ENCODE assay signal across 1 cellular context in genomic region chr17:75033346-75034235, GRCh38.
A peak's percentile ranks its signal among the peaks of the same experiment; 100 is the strongest.
TF ChIP-seq lines count a peak whose summit lies in the region.

No MANE protein-coding gene starts in this region.

TF ChIP-seq in HepG2, 621 proteins besides CTCF, POLR2A, EP300 and RAD21 (continued from another document and continues in another):
- 0 out of 2 replicates have a peak, but pooled peaks have one; percentile 50 for TF ChIP-seq ZNF597 (CRISPR knock-in tag; IDR thresholded peaks at IDR 0.05)
- no peak for TF ChIP-seq ZNF446 (CRISPR knock-in tag; IDR thresholded peaks at IDR 0.05)
- TF ChIP-seq MEIS1 (CRISPR knock-in tag; IDR thresholded peaks at IDR 0.05; ENCODE audit: borderline replicate concordance) = peak; percentile 96; the same call in 1 of the 2 replicates
- TF ChIP-seq MEF2D (CRISPR knock-in tag; IDR thresholded peaks at IDR 0.05) = no peak; the same call in 1 of the 2 replicates
- peak; percentile 83; the same call in 1 of the 2 replicates for TF ChIP-seq ZNF605 (CRISPR knock-in tag; IDR thresholded peaks at IDR 0.05)
- TF ChIP-seq RARG (CRISPR knock-in tag; IDR thresholded peaks at IDR 0.05; ENCODE audit: low read depth) = peak; percentile 88; the same call in 1 of the 2 replicates
- TF ChIP-seq IRX3 (CRISPR knock-in tag; IDR thresholded peaks at IDR 0.05; ENCODE audit: borderline replicate concordance, low read depth) = peak; percentile 79; the same call in 1 of the 2 replicates
- peak; percentile 99 for TF ChIP-seq ZNF788 (CRISPR knock-in tag; IDR thresholded peaks at IDR 0.05; ENCODE audit: borderline replicate concordance)
- peak; percentile 71 for TF ChIP-seq TGIF2 (CRISPR knock-in tag; IDR thresholded peaks at IDR 0.05)
- TF ChIP-seq CENPT (CRISPR knock-in tag; IDR thresholded peaks at IDR 0.05; ENCODE audit: low read depth) = no peak
- TF ChIP-seq RBFOX2 (IDR thresholded peaks at IDR 0.05; ENCODE audit: low read depth, low read length) = no peak
- peak; percentile 23; the same call in 1 of the 2 replicates for TF ChIP-seq TEF (CRISPR knock-in tag; IDR thresholded peaks at IDR 0.05)
- TF ChIP-seq DBP (CRISPR knock-in tag; IDR thresholded peaks at IDR 0.05; ENCODE audit: not compliant biosample characterization) = no peak
- no peak for TF ChIP-seq ZC3H13 (CRISPR knock-in tag; IDR thresholded peaks at IDR 0.05)
- 0 out of 2 replicates have a peak, but pooled peaks have one; percentile 90 for TF ChIP-seq TSC22D2 (CRISPR knock-in tag; IDR thresholded peaks at IDR 0.05; ENCODE audit: borderline replicate concordance)
- 0 out of 2 replicates have a peak, but pooled peaks have one; percentile 44 for TF ChIP-seq ZNF296 (CRISPR knock-in tag; conservative IDR thresholded peaks at IDR 0.05)
- 0 out of 2 replicates have a peak, but pooled peaks have one; percentile 26 for TF ChIP-seq FOXM1 (CRISPR knock-in tag; IDR thresholded peaks at IDR 0.05)
- no peak for TF ChIP-seq ZFP62 (CRISPR knock-in tag; IDR thresholded peaks at IDR 0.05)
- no peak for TF ChIP-seq HNRNPK (IDR thresholded peaks at IDR 0.05; ENCODE audit: low read depth, low read length, poor library complexity, severe bottlenecking)
- no peak for TF ChIP-seq TCF7 (IDR thresholded peaks at IDR 0.05; ENCODE audit: low read depth)
- no peak for TF ChIP-seq CREB3 (CRISPR knock-in tag; IDR thresholded peaks at IDR 0.05)
- TF ChIP-seq FOXC1 (CRISPR knock-in tag; IDR thresholded peaks at IDR 0.05; ENCODE audit: borderline replicate concordance) = no peak; the same call in none of the 2 replicates
- no peak for TF ChIP-seq SUZ12 (IDR thresholded peaks at IDR 0.05; ENCODE audit: low read depth, low read length)
- TF ChIP-seq PHB2 (IDR thresholded peaks at IDR 0.05; ENCODE audit: partially characterized antibody) = no peak
- no peak for TF ChIP-seq CREBL2 (CRISPR knock-in tag; IDR thresholded peaks at IDR 0.05; ENCODE audit: borderline replicate concordance)
- no peak; the same call in 1 of the 2 replicates for TF ChIP-seq BRD4 (CRISPR knock-in tag; IDR thresholded peaks at IDR 0.05)
- TF ChIP-seq ZFX (CRISPR knock-in tag; IDR thresholded peaks at IDR 0.05; ENCODE audit: low read depth) = peak; percentile 93
- peak; percentile 99 for TF ChIP-seq ZNF83 (CRISPR knock-in tag; IDR thresholded peaks at IDR 0.05; ENCODE audit: borderline replicate concordance)
- no peak; the same call in none of the 2 replicates for TF ChIP-seq ZMYM2 (CRISPR knock-in tag; IDR thresholded peaks at IDR 0.05)
- TF ChIP-seq GLI4 (CRISPR knock-in tag; IDR thresholded peaks at IDR 0.05; ENCODE audit: borderline replicate concordance) = no peak
- peak; percentile 57; the same call in 1 of the 2 replicates for TF ChIP-seq ZNF329 (CRISPR knock-in tag; IDR thresholded peaks at IDR 0.05; ENCODE audit: low read depth)
- TF ChIP-seq PHF5A (CRISPR knock-in tag; IDR thresholded peaks at IDR 0.05; ENCODE audit: low read depth, unreplicated experiment) = peak; percentile 93
- no peak for TF ChIP-seq ZNF660 (CRISPR knock-in tag; IDR thresholded peaks at IDR 0.05; ENCODE audit: borderline replicate concordance, low read depth)
- no peak for TF ChIP-seq ZNF709 (CRISPR knock-in tag; IDR thresholded peaks at IDR 0.05)
- peak; percentile 93 for TF ChIP-seq ATF2 (CRISPR knock-in tag; IDR thresholded peaks at IDR 0.05)
- no peak for TF ChIP-seq KLF15 (CRISPR knock-in tag; IDR thresholded peaks at IDR 0.05; ENCODE audit: borderline replicate concordance)
- TF ChIP-seq ZBTB14 (CRISPR knock-in tag; IDR thresholded peaks at IDR 0.05) = peak; percentile 78
- TF ChIP-seq ZBTB39 (CRISPR knock-in tag; IDR thresholded peaks at IDR 0.05) = peak; percentile 24; the same call in 1 of the 2 replicates
- TF ChIP-seq ZNF232 (CRISPR knock-in tag; IDR thresholded peaks at IDR 0.05; ENCODE audit: borderline replicate concordance) = peak; percentile 91; the same call in 1 of the 2 replicates
- no peak for TF ChIP-seq ZNF672 (CRISPR knock-in tag; IDR thresholded peaks at IDR 0.05)
- peak; percentile 24; the same call in 1 of the 2 replicates for TF ChIP-seq ISX (CRISPR knock-in tag; conservative IDR thresholded peaks at IDR 0.05)
- TF ChIP-seq NR0B2 (CRISPR knock-in tag; IDR thresholded peaks at IDR 0.05) = 0 out of 2 replicates have a peak, but pooled peaks have one; percentile 46
- peak; percentile 68 for TF ChIP-seq HNF4A (CRISPR knock-in tag; IDR thresholded peaks at IDR 0.05)
- TF ChIP-seq CAMTA2 (CRISPR knock-in tag; IDR thresholded peaks at IDR 0.05; ENCODE audit: borderline replicate concordance) = no peak
- peak; percentile 93 for TF ChIP-seq ZNF343 (CRISPR knock-in tag; IDR thresholded peaks at IDR 0.05)
- no peak for TF ChIP-seq ZNF615 (CRISPR knock-in tag; IDR thresholded peaks at IDR 0.05; ENCODE audit: borderline replicate concordance)
- TF ChIP-seq ZNF691 (CRISPR knock-in tag; IDR thresholded peaks at IDR 0.05; ENCODE audit: borderline replicate concordance, low read depth) = 0 out of 2 replicates have a peak, but pooled peaks have one; percentile 77
- TF ChIP-seq MATR3 (CRISPR knock-in tag; IDR thresholded peaks at IDR 0.05) = no peak
- no peak for TF ChIP-seq ZC3H4 (CRISPR knock-in tag; IDR thresholded peaks at IDR 0.05; ENCODE audit: borderline replicate concordance)
- TF ChIP-seq ZNF33B (CRISPR knock-in tag; IDR thresholded peaks at IDR 0.05) = no peak
- TF ChIP-seq FUBP1 (CRISPR knock-in tag; IDR thresholded peaks at IDR 0.05; ENCODE audit: borderline replicate concordance) = no peak
- TF ChIP-seq ZNF878 (CRISPR knock-in tag; IDR thresholded peaks at IDR 0.05) = no peak; the same call in 1 of the 2 replicates
- no peak for TF ChIP-seq POLR2AphosphoS5 (IDR thresholded peaks at IDR 0.05; ENCODE audit: low read depth, low read length)
- no peak for TF ChIP-seq KLF12 (CRISPR knock-in tag; IDR thresholded peaks at IDR 0.05; ENCODE audit: borderline replicate concordance)
- TF ChIP-seq ZNF713 (CRISPR knock-in tag; IDR thresholded peaks at IDR 0.05) = peak; percentile 92; the same call in 1 of the 2 replicates
- peak; percentile 94 for TF ChIP-seq MYC (CRISPR knock-in tag; IDR thresholded peaks at IDR 0.05; ENCODE audit: borderline replicate concordance)
- TF ChIP-seq SMC3 (IDR thresholded peaks at IDR 0.05; ENCODE audit: low read length) = no peak
- TF ChIP-seq ZFP37 (CRISPR knock-in tag; IDR thresholded peaks at IDR 0.05; ENCODE audit: borderline replicate concordance) = peak; percentile 76; the same call in 1 of the 2 replicates
- peak; percentile 95 for TF ChIP-seq SAP130 (CRISPR knock-in tag; IDR thresholded peaks at IDR 0.05; ENCODE audit: low read depth)
- TF ChIP-seq MAZ (IDR thresholded peaks at IDR 0.05; ENCODE audit: borderline replicate concordance, low read depth, low read length) = no peak
- TF ChIP-seq MAZ (CRISPR knock-in tag; IDR thresholded peaks at IDR 0.05; ENCODE audit: low read depth) = peak; percentile 87
- peak; percentile 74; the same call in 1 of the 2 replicates for TF ChIP-seq NR1H2 (CRISPR knock-in tag; IDR thresholded peaks at IDR 0.05; ENCODE audit: borderline replicate concordance, low read depth)
- TF ChIP-seq ZNF530 (CRISPR knock-in tag; IDR thresholded peaks at IDR 0.05; ENCODE audit: low read depth) = no peak
